Comparison of ENCODE assay signal across 1 cellular context in genomic region chr22:30732426-30732825, GRCh38.
TF ChIP-seq lines count a peak whose summit lies in the region.

No MANE protein-coding gene starts in this region.

TF ChIP-seq in GM23338, 12 proteins besides CTCF, POLR2A, EP300 and RAD21 (continued from another document):
- TF ChIP-seq REST (IDR thresholded peaks at IDR 0.05; ENCODE audit: unreplicated experiment) = no peak
- TF ChIP-seq CREB1 (CRISPR knock-in tag; IDR thresholded peaks at IDR 0.05; ENCODE audit: low read depth) = no peak
- TF ChIP-seq JUNB (IDR thresholded peaks at IDR 0.05; ENCODE audit: unreplicated experiment) = no peak
- TF ChIP-seq NANOG (IDR thresholded peaks at IDR 0.05; ENCODE audit: borderline replicate concordance) = no peak
- no peak for TF ChIP-seq STAT1 (IDR thresholded peaks at IDR 0.05; ENCODE audit: unreplicated experiment)
- no peak for TF ChIP-seq EZH2phosphoT487 (IDR thresholded peaks at IDR 0.05; ENCODE audit: unreplicated experiment)
- no peak for TF ChIP-seq ETS1 (IDR thresholded peaks at IDR 0.05)
- TF ChIP-seq POLR2AphosphoS5 (IDR thresholded peaks at IDR 0.05; ENCODE audit: low read depth) = no peak
- TF ChIP-seq EZH2 (IDR thresholded peaks at IDR 0.05; ENCODE audit: low read depth, unreplicated experiment) = no peak
- no peak for TF ChIP-seq ZNF331 (CRISPR knock-in tag; IDR thresholded peaks at IDR 0.05; ENCODE audit: low read depth)
TF ChIP-seq in GM23338: peak in this region for 0.
